Comparison of ENCODE assay signal across 14 cellular contexts in genomic region chr3:182969277-182969676, GRCh38. TPM values are rescaled to one million over a fixed set of nuclear protein-coding genes. Genes with fewer than 3 reads are reported as not detected.
DNase-seq lines count a peak whose midpoint lies in the region; ATAC-seq, FAIRE-seq and TF ChIP-seq lines count a peak whose summit lies in the region.
"Had no signal": no experiment of that assay in that cellular context is flagged by ENCODE, and none has a peak within 500 bp of the region (broad histone marks: within the 10 kb centered on the region; RNA-seq: fewer than 3 reads in every experiment).

No MANE protein-coding gene starts in this region.

- TF ChIP-seq CTCF in fibroblast of lung (conservative IDR thresholded peaks at IDR 0.05 in 1 of 2, IDR thresholded peaks at IDR 0.05 in 1 of 2; ENCODE audit: low read depth in 1 of 2, low read length in 2 of 2) (no peak), HepG2 (CRISPR knock-in tag; IDR thresholded peaks at IDR 0.05) (no peak)

- H3K9me3 ChIP-seq in fibroblast of lung (ENCODE audit: control insufficient read depth, insufficient read depth, low read depth, low read length) (no peaks in the 10 kb centered on the region), HepG2 (ENCODE audit: low read length) (no peaks in the 10 kb centered on the region)
- H3K9me3 ChIP-seq: BLaER1 treated with 17β-estradiol and CSF1 and Interleukin-3, amounts not matched to agents 10 nM and 100 nM; HAP-1 had no signal

- H3K9ac ChIP-seq in fibroblast of lung (ENCODE audit: insufficient read depth, low read length), result no peak overlapping the region
- no peak overlapping the region for H3K9ac ChIP-seq in HepG2 (ENCODE audit: insufficient read depth, low read depth, low read length)
- H3K9ac ChIP-seq: BLaER1 treated with 17β-estradiol and CSF1 and Interleukin-3, amounts not matched to agents 10 nM and 100 nM had no signal

- TF ChIP-seq POLR2A in HepG2 (IDR thresholded peaks at IDR 0.05; ENCODE audit: insufficient read depth in 1 of 2, low read depth in 2 of 2, low read length in 2 of 2) (no peak), GM18505 (IDR thresholded peaks at IDR 0.05; ENCODE audit: borderline replicate concordance, extremely low read depth, insufficient read depth, insufficient read length) (no peak)

- H2AFZ ChIP-seq in fibroblast of lung (ENCODE audit: low read length) (no peak overlapping the region), HepG2 (ENCODE audit: low read length) (no peak overlapping the region)

- peak overlapping the region in 1 of 2 donors; percentile 45 for H3K4me3 Mint-ChIP-seq in activated T-cell treated with anti-CD3 and anti-CD28 coated beads, Interleukin-2, amount 50 U/mL, for 72 hours
- H3K4me3 Mint-ChIP-seq: brain had no signal

- intact Hi-C loops in HepG2 (cut with micrococcal nuclease; ENCODE audit: unreplicated experiment), result no loop called here

- in situ Hi-C loops in HepG2 (cut with HindIII; ENCODE audit: extremely low pct_ligation_motif_present, low pct_unique_long_range_greater_than_20kb), result no loop called here

- no peak for ATAC-seq in activated T-cell treated with anti-CD3 and anti-CD28 coated beads, Interleukin-2, amount 50 U/mL, for 72 hours (replicated peaks in 1 of 2)
- ATAC-seq in HepG2 (no peak), GM18505 (IDR thresholded peaks at IDR 0.05; ENCODE audit: unreplicated experiment) (no peak), HG02852 (IDR thresholded peaks at IDR 0.05; ENCODE audit: unreplicated experiment) (no peak)

- H3K27ac Mint-ChIP-seq in activated T-cell treated with anti-CD3 and anti-CD28 coated beads, Interleukin-2, amount 50 U/mL, for 72 hours, result peak overlapping the region; percentile 61

- H3K36me3 ChIP-seq in fibroblast of lung (ENCODE audit: control insufficient read depth, insufficient read depth, low read length) (no peaks in the 10 kb centered on the region), HepG2 (replicated peaks in 1 of 2; ENCODE audit: control insufficient read depth in 1 of 2, insufficient read depth in 2 of 2, low read length in 2 of 2) (no peaks in the 10 kb centered on the region)
- H3K36me3 ChIP-seq: HAP-1, WERI-Rb-1 had no signal

- H4K20me1 ChIP-seq in fibroblast of lung (ENCODE audit: control insufficient read depth, extremely low read depth, insufficient read depth, low read length) (no peaks in the 10 kb centered on the region), HepG2 (ENCODE audit: insufficient read depth, low read length) (no peaks in the 10 kb centered on the region; the same call in 1 of the 2 replicates)

- no peak for TF ChIP-seq RAD21 in HepG2 (CRISPR knock-in tag; IDR thresholded peaks at IDR 0.05)

- BruUV-seq in HepG2 (replicated peaks; lab: Mats Ljungman, UMichigan), result no TSS peak

- H3K36me3 Mint-ChIP-seq in activated T-cell treated with anti-CD3 and anti-CD28 coated beads, Interleukin-2, amount 50 U/mL, for 72 hours (ENCODE audit: insufficient read depth in 2 of 2), result peaks cover 0 to 2% of the 10 kb centered on the region in 2 donors

- no peaks in the 10 kb centered on the region for H3K4me1 ChIP-seq in fibroblast of lung (ENCODE audit: control insufficient read depth, extremely low read depth, insufficient read depth, low read length)
- H3K4me1 ChIP-seq in HepG2 (ENCODE audit: insufficient read depth, low read length), result peaks cover 41% of the 10 kb centered on the region

- peaks cover 65% of the 10 kb centered on the region for H3K4me1 Mint-ChIP-seq in activated T-cell treated with anti-CD3 and anti-CD28 coated beads, Interleukin-2, amount 50 U/mL, for 72 hours (ENCODE audit: low read depth)

- no peak overlapping the region for H3K27ac ChIP-seq in fibroblast of lung (ENCODE audit: insufficient read depth, low read length)
- no peak overlapping the region for H3K27ac ChIP-seq in HepG2 (ENCODE audit: extremely low read length, insufficient read depth, low read length)
- H3K27ac ChIP-seq: WERI-Rb-1 had no signal

- H3K9me3 Mint-ChIP-seq in activated T-cell treated with anti-CD3 and anti-CD28 coated beads, Interleukin-2, amount 50 U/mL, for 72 hours, result no peaks in the 10 kb centered on the region
- H3K9me3 Mint-ChIP-seq: brain had no signal

- H3K27me3 ChIP-seq in fibroblast of lung (ENCODE audit: control insufficient read depth, insufficient read depth, low read length), result no peaks in the 10 kb centered on the region
- H3K27me3 ChIP-seq in HepG2 (ENCODE audit: control insufficient read depth in 1 of 2, insufficient read depth in 2 of 2, low read length in 2 of 2), result 0 out of 5 replicates have a peak, but pooled peaks cover 0 to 1% of the 10 kb centered on the region in 2 experiments
- H3K27me3 ChIP-seq: BLaER1 treated with 17β-estradiol and CSF1 and Interleukin-3, amounts not matched to agents 10 nM and 100 nM had no signal

- no peak for TF ChIP-seq EP300 in HepG2 (IDR thresholded peaks at IDR 0.05; ENCODE audit: low read depth in 2 of 2, low read length in 2 of 2)
- no peak for TF ChIP-seq EP300 in HepG2 (CRISPR knock-in tag; IDR thresholded peaks at IDR 0.05; ENCODE audit: borderline replicate concordance)

- CTCF ChIA-PET in HepG2 (lab: Yijun Ruan, JAX; ENCODE audit: low intra/inter-chr PET ratio, low total read pairs), result no interaction called here

- FAIRE-seq in HepG2 (lab: Jason Lieb, UNC), result no peak

- H3K4me3 ChIP-seq in fibroblast of lung (replicated peaks in 1 of 4; ENCODE audit: control extremely low read depth in 1 of 4, insufficient read depth in 1 of 4, low read depth in 3 of 4, low read length in 4 of 4) (no peak overlapping the region), HepG2 (replicated peaks in 1 of 3; ENCODE audit: insufficient read depth in 1 of 3, low read depth in 2 of 3, low read length in 3 of 3) (no peak overlapping the region)
- H3K4me3 ChIP-seq: BLaER1 treated with 17β-estradiol and CSF1 and Interleukin-3, amounts not matched to agents 10 nM and 100 nM; HAP-1 had no signal

- no peak for DNase-seq in activated T-cell treated with anti-CD3 and anti-CD28 coated beads, Interleukin-2, amount 50 U/mL, for 72 hours
- no peak for DNase-seq in activated T-cell treated with anti-CD3 and anti-CD28 coated beads, Interleukin-2, amount 50 U/mL, for 48 hours
- DNase-seq in RPMI7951 (ENCODE audit: low read depth) (peak; percentile 56), fibroblast of lung (ENCODE audit: low read depth in 2 of 2) (peak; percentile 46 to 67), smooth muscle cell of the brain vasculature (ENCODE audit: low read depth, low spot score) (peak; percentile 21), HepG2 (ENCODE audit: low spot score) (no peak)
- DNase-seq: NCI-H526 treated with DMSO at 0.1 percent for 48 hours; stimulated activated CD8-positive, alpha-beta memory T cell treated with anti-CD3 and anti-CD28 coated beads, Interleukin-4, amount 100 ng/mL, for 48 hours; WERI-Rb-1 had no signal

- POLR2A ChIA-PET in HepG2 (lab: Yijun Ruan, JAX), result interaction anchor here (3.0 kb wide), 1 partner anchor 10 kb away, joined by 10 read pairs; no protein-coding TSS in a partner anchor

- H3K79me2 ChIP-seq in fibroblast of lung (ENCODE audit: control insufficient read depth, insufficient read depth, low read length) (peaks cover 39% of the 10 kb centered on the region), HepG2 (ENCODE audit: insufficient read depth, low read length) (peaks cover 57% of the 10 kb centered on the region)

- H3K4me2 ChIP-seq in fibroblast of lung (ENCODE audit: extremely low read depth, insufficient read depth, low read length) (no peak overlapping the region), HepG2 (ENCODE audit: low read depth, low read length) (no peak overlapping the region)

- no peaks in the 10 kb centered on the region for H3K27me3 Mint-ChIP-seq in activated T-cell treated with anti-CD3 and anti-CD28 coated beads, Interleukin-2, amount 50 U/mL, for 72 hours (ENCODE audit: low read depth)
- H3K27me3 Mint-ChIP-seq: brain had no signal

TF ChIP-seq in HepG2, 621 proteins besides CTCF, POLR2A, EP300 and RAD21:
- TF ChIP-seq EZH2 (conservative IDR thresholded peaks at IDR 0.05; ENCODE audit: low read depth, low read length) (no peak), ZNF451 (CRISPR knock-in tag; IDR thresholded peaks at IDR 0.05) (no peak), MYNN (CRISPR knock-in tag; IDR thresholded peaks at IDR 0.05; ENCODE audit: low read depth) (no peak), ZBTB42 (CRISPR knock-in tag; IDR thresholded peaks at IDR 0.05) (no peak), ZNF546 (CRISPR knock-in tag; conservative IDR thresholded peaks at IDR 0.05) (no peak), SCMH1 (CRISPR knock-in tag; IDR thresholded peaks at IDR 0.05; ENCODE audit: borderline replicate concordance) (no peak)
TF ChIP-seq in HepG2: peak in this region for 0.

RNA-seq across cellular contexts. Expression of gene DCUN1D1, which starts 11.1 kb away (rescaled TPM):
- total RNA-seq in activated T-cell treated with anti-CD3 and anti-CD28 coated beads, Interleukin-2, amount 50 U/mL, for 72 hours, result 10 to 100 TPM; 43.6 to 44.6 TPM
- total RNA-seq in RPMI7951 (2014; rRNA removed; shearing (Covaris generic)), result 33.1 and 36.8 TPM in 2 replicates
- total RNA-seq in fibroblast of lung (26.6 and 27.5 TPM in 2 replicates), HepG2 (2016; rRNA removed; fragmentation: Illumina TruSeq; extraction: Trizol) (39.7 and 66.9 TPM in 2 replicates)
- polyA plus RNA-seq in fibroblast of lung (27.7 and 31.0 TPM in 2 replicates), HepG2 (2011; rRNA removed) (6.2 and 10.5 TPM in 2 replicates)
- 18.1 and 18.8 TPM in 2 replicates for polyA plus RNA-seq in fibroblast of lung (2012)
- polyA minus RNA-seq in fibroblast of lung (ENCODE audit: low replicate concordance), result 0.22 and 0.90 TPM in 2 replicates
- total RNA-seq in HepG2 (2016; cell fraction: cytosol; rRNA removed; fragmentation: Illumina TruSeq; extraction: Trizol; ENCODE audit: low read depth), result 8.8 and 11.8 TPM in 2 replicates
- 39.2 and 73.4 TPM in 2 replicates for total RNA-seq in HepG2 (2016; cell fraction: insoluble cytoplasmic fraction; rRNA removed; fragmentation: Illumina TruSeq; extraction: Trizol)
- total RNA-seq in HepG2 (2016; cell fraction: membrane; rRNA removed; fragmentation: Illumina TruSeq; extraction: Trizol), result 21.6 and 37.2 TPM in 2 replicates
- 16.0 and 21.7 TPM in 2 replicates for total RNA-seq in HepG2 (2016; cell fraction: nucleus; rRNA removed; fragmentation: Illumina TruSeq; extraction: Trizol)
- polyA plus RNA-seq in HepG2 (2011; cell fraction: cytosol; rRNA removed), result 2.1 and 4.5 TPM in 2 replicates
- 3.3 and 5.6 TPM in 2 replicates for polyA plus RNA-seq in HepG2 (2011; cell fraction: nucleus; rRNA removed)
- 12.7 and 12.8 TPM in 2 replicates for polyA plus RNA-seq in HepG2 (2012)
- polyA plus RNA-seq in HepG2 (2016; cell fraction: cytosol; fragmentation: Illumina TruSeq; extraction: Trizol; ENCODE audit: low read depth), result 8.6 and 9.2 TPM in 2 replicates
- polyA plus RNA-seq in HepG2 (2016; cell fraction: insoluble cytoplasmic fraction; fragmentation: Illumina TruSeq; extraction: Trizol; ENCODE audit: low read depth), result 36.8 and 40.1 TPM in 2 replicates
- polyA plus RNA-seq in HepG2 (2016; cell fraction: membrane; fragmentation: Illumina TruSeq; extraction: Trizol; ENCODE audit: low read depth), result 14.1 and 15.5 TPM in 2 replicates
- 14.8 and 21.0 TPM in 2 replicates for polyA plus RNA-seq in HepG2 (2016; cell fraction: nucleus; fragmentation: Illumina TruSeq; extraction: Trizol; ENCODE audit: insufficient read depth, low read depth)
- polyA minus RNA-seq in HepG2 (2011; rRNA and poly(A)+ RNA removed; ENCODE audit: low replicate concordance), result 6.2 and 25.5 TPM in 2 replicates
- 17.4 and 25.9 TPM in 2 replicates for polyA minus RNA-seq in HepG2 (2011; cell fraction: cytosol; rRNA and poly(A)+ RNA removed)
- 19.4 and 20.2 TPM in 2 replicates for polyA minus RNA-seq in HepG2 (2011; cell fraction: nucleus; rRNA and poly(A)+ RNA removed)

Comparison
In these comparisons a context has a peak if more than half of its experiments do, and no peak if none do; other contexts are left out.
1. DNase-seq: peak in RPMI7951 (single experiment), fibroblast of lung (2 of 2) and smooth muscle cell of the brain vasculature (single experiment); none in activated T-cell treated with anti-CD3 and anti-CD28 coated beads, Interleukin-2, amount 50 U/mL, for 72 hours (0 of 2), activated T-cell treated with anti-CD3 and anti-CD28 coated beads, Interleukin-2, amount 50 U/mL, for 48 hours (0 of 2) and HepG2 (single experiment).